Comparison of ENCODE assay signal across 1 cellular context in the genomic region with DNA sequence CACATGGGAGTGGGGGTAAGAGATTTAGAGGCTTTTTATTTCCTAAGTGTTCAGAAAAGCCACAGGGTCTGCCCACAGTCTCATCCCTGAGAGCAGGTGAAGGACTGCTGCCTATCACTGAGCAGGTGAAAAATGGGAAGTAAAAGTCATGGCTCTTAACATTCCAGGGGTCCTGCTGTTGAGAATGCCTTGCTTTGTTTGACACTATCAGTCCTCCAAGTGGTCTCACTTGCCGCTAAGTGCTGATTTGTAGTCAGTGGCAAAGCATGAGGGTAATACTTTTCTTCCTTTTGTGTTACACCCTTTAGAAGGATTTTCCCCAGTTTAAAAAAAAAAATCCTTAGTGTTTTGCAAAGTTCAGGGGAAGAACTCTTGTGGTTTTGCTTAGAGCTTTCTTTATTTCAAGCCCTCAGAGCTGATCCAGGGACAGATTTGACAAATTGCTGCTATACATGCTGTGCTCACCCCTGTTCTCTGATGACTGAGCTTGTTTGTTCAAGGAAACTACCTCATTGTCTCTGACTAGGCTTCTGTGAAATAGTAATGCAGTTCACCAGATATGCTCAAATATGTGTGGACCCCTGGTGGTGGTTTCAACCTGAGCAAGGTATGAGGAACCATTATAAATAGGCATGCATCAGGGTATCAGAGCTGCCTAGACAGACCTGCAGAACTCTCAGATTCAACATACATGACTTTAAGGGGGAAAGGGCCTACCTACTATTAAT.
TF ChIP-seq lines count a peak whose summit lies in the region.

No MANE protein-coding gene starts in this region.

TF ChIP-seq in HEK293, 187 proteins besides CTCF, POLR2A, EP300 and RAD21 (continued from another document):
- TF ChIP-seq, protein P1, sequence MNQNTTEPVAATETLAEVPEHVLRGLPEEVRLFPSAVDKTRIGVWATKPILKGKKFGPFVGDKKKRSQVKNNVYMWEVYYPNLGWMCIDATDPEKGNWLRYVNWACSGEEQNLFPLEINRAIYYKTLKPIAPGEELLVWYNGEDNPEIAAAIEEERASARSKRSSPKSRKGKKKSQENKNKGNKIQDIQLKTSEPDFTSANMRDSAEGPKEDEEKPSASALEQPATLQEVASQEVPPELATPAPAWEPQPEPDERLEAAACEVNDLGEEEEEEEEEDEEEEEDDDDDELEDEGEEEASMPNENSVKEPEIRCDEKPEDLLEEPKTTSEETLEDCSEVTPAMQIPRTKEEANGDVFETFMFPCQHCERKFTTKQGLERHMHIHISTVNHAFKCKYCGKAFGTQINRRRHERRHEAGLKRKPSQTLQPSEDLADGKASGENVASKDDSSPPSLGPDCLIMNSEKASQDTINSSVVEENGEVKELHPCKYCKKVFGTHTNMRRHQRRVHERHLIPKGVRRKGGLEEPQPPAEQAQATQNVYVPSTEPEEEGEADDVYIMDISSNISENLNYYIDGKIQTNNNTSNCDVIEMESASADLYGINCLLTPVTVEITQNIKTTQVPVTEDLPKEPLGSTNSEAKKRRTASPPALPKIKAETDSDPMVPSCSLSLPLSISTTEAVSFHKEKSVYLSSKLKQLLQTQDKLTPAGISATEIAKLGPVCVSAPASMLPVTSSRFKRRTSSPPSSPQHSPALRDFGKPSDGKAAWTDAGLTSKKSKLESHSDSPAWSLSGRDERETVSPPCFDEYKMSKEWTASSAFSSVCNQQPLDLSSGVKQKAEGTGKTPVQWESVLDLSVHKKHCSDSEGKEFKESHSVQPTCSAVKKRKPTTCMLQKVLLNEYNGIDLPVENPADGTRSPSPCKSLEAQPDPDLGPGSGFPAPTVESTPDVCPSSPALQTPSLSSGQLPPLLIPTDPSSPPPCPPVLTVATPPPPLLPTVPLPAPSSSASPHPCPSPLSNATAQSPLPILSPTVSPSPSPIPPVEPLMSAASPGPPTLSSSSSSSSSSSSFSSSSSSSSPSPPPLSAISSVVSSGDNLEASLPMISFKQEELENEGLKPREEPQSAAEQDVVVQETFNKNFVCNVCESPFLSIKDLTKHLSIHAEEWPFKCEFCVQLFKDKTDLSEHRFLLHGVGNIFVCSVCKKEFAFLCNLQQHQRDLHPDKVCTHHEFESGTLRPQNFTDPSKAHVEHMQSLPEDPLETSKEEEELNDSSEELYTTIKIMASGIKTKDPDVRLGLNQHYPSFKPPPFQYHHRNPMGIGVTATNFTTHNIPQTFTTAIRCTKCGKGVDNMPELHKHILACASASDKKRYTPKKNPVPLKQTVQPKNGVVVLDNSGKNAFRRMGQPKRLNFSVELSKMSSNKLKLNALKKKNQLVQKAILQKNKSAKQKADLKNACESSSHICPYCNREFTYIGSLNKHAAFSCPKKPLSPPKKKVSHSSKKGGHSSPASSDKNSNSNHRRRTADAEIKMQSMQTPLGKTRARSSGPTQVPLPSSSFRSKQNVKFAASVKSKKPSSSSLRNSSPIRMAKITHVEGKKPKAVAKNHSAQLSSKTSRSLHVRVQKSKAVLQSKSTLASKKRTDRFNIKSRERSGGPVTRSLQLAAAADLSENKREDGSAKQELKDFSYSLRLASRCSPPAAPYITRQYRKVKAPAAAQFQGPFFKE (tag by site-specific recombination; IDR thresholded peaks at IDR 0.05; ENCODE audit: borderline replicate concordance) = no peak
- TF ChIP-seq ZNF354C (tag by site-specific recombination; IDR thresholded peaks at IDR 0.05; ENCODE audit: borderline replicate concordance, low read depth) = no peak
- no peak for TF ChIP-seq ZFP37 (tag by site-specific recombination; IDR thresholded peaks at IDR 0.05)
- TF ChIP-seq, protein P2, sequence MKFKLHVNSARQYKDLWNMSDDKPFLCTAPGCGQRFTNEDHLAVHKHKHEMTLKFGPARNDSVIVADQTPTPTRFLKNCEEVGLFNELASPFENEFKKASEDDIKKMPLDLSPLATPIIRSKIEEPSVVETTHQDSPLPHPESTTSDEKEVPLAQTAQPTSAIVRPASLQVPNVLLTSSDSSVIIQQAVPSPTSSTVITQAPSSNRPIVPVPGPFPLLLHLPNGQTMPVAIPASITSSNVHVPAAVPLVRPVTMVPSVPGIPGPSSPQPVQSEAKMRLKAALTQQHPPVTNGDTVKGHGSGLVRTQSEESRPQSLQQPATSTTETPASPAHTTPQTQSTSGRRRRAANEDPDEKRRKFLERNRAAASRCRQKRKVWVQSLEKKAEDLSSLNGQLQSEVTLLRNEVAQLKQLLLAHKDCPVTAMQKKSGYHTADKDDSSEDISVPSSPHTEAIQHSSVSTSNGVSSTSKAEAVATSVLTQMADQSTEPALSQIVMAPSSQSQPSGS (tag by site-specific recombination; IDR thresholded peaks at IDR 0.05; ENCODE audit: low read depth) = no peak
- no peak for TF ChIP-seq ZNF549 (tag by site-specific recombination; IDR thresholded peaks at IDR 0.05)
- TF ChIP-seq, protein P3, sequence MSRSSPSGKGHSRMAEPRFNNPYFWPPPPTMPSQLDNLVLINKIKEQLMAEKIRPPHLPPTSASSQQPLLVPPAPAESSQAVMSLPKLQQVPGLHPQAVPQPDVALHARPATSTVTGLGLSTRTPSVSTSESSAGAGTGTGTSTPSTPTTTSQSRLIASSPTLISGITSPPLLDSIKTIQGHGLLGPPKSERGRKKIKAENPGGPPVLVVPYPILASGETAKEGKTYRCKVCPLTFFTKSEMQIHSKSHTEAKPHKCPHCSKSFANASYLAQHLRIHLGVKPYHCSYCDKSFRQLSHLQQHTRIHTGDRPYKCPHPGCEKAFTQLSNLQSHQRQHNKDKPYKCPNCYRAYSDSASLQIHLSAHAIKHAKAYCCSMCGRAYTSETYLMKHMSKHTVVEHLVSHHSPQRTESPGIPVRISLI (tag by site-specific recombination; IDR thresholded peaks at IDR 0.05) = no peak
- TF ChIP-seq ZNF214 (tag by site-specific recombination; IDR thresholded peaks at IDR 0.05; ENCODE audit: borderline replicate concordance) = no peak
- no peak for TF ChIP-seq KLF10 (tag by site-specific recombination; IDR thresholded peaks at IDR 0.05)
- TF ChIP-seq OVOL3 (tag by site-specific recombination; IDR thresholded peaks at IDR 0.05) = no peak
- TF ChIP-seq SCRT1 (tag by site-specific recombination; IDR thresholded peaks at IDR 0.05; ENCODE audit: borderline replicate concordance) = no peak
- TF ChIP-seq ZNF341 (tag by site-specific recombination; IDR thresholded peaks at IDR 0.05; ENCODE audit: low read depth) = no peak
- TF ChIP-seq ZNF24 (tag by site-specific recombination; IDR thresholded peaks at IDR 0.05) = no peak
